In genomic region chr4:140251566-140251965, GRCh38 we compare ENCODE assay signal across 11 cellular contexts.
DNase-seq lines count a peak whose midpoint lies in the region; ATAC-seq, FAIRE-seq and TF ChIP-seq lines count a peak whose summit lies in the region.
"Had no signal": no experiment of that assay in that cellular context is flagged by ENCODE, and none has a peak within 500 bp of the region (broad histone marks: within the 10 kb centered on the region; RNA-seq: fewer than 3 reads in every experiment).

No MANE protein-coding gene starts in this region.

- no peak for ATAC-seq in left lobe of liver

- H2BK12ac ChIP-seq in H1 (ENCODE audit: low read depth, low read length) = peak overlapping the region; percentile 5; the same call in 1 of the 2 replicates
- peak overlapping the region; percentile 79 for H2BK12ac ChIP-seq in neuronal stem cell (ENCODE audit: low read length)

- H3K9me2 ChIP-seq in Loucy (replicated peaks; ENCODE audit: low read depth, low read length) = no peaks in the 10 kb centered on the region

- H3K4me3 ChIP-seq in BLaER1 treated with 17β-estradiol and CSF1 and Interleukin-3, amounts not matched to agents 10 nM and 100 nM = 0 out of 20 replicates have a peak overlapping the region, but pooled peaks of 1 of the 10 experiments have one; percentile 63
- H3K4me3 ChIP-seq in Loucy (ENCODE audit: low read length, poor library complexity, severe bottlenecking) = no peak overlapping the region
- H3K4me3 ChIP-seq in H1 (ENCODE audit: extremely low read depth in 1 of 4, insufficient read depth in 2 of 4, low read depth in 3 of 4, low read length in 4 of 4) = no peak overlapping the region; a peak in 1 of 8 replicates
- no peak overlapping the region for H3K4me3 ChIP-seq in neuronal stem cell (ENCODE audit: low read length in 2 of 2)

- H3F3A ChIP-seq in Loucy (ENCODE audit: low read depth) = no peaks in the 10 kb centered on the region; the same call in 1 of the 2 replicates

- H3K4me2 ChIP-seq in BLaER1 treated with 17β-estradiol and CSF1 and Interleukin-3, amounts not matched to agents 10 nM and 100 nM = peak overlapping the region; percentile 73 to 95 (median 85)
- H3K4me2 ChIP-seq in Loucy (ENCODE audit: low read depth, low read length, poor library complexity, severe bottlenecking) (no peak overlapping the region), H1 (ENCODE audit: insufficient read depth in 1 of 2, low read depth in 2 of 2, low read length in 2 of 2) (peak overlapping the region in 1 of 2 experiments; percentile 74; a peak in 1 of 4 replicates), neuronal stem cell (ENCODE audit: insufficient read depth, low read length, poor library complexity, severe bottlenecking) (no peak overlapping the region)

- H4K8ac ChIP-seq in H1 (ENCODE audit: extremely low read depth, insufficient read depth, low read length) (no peak overlapping the region), neuronal stem cell (ENCODE audit: low read depth, low read length) (no peak overlapping the region)

- peak overlapping the region in 8 of 11 experiments; percentile 82 to 92 (median 88); a peak in 10 of 22 replicates for H3K27ac ChIP-seq in BLaER1 treated with 17β-estradiol and CSF1 and Interleukin-3, amounts not matched to agents 10 nM and 100 nM
- H3K27ac ChIP-seq in H1 (ENCODE audit: low read depth, low read length) (no peak overlapping the region), neuronal stem cell (replicated peaks; ENCODE audit: low read length) (no peak overlapping the region)

- TF ChIP-seq CTCF in Loucy (conservative IDR thresholded peaks at IDR 0.05; ENCODE audit: low read length) (no peak), H1 (IDR thresholded peaks at IDR 0.05; ENCODE audit: control extremely low read depth in 1 of 3, insufficient read depth in 1 of 3, low read depth in 1 of 3, low read length in 3 of 3) (no peak)

- H3K56ac ChIP-seq in H1 (replicated peaks; ENCODE audit: insufficient read length, low read depth, low read length) = no peak overlapping the region

- no peak for DNase-seq in H1 (ENCODE audit: low read depth in 1 of 2, low spot score in 2 of 2)
- no peak for DNase-seq in neuronal stem cell (ENCODE audit: low spot score)
- DNase-seq in AG08396 (ENCODE audit: low spot score) = no peak
- DNase-seq in posterior cingulate gyrus = no peak
- DNase-seq in left lobe of liver (ENCODE audit: low spot score) = no peak
- DNase-seq in stimulated activated CD4-positive, alpha-beta T cell treated with anti-CD3 and anti-CD28 coated beads, Interleukin-1b, Interleukin-23, amount 100 ng/mL, for 48 hours = no peak
- DNase-seq: NCI-H774 had no signal

- H4K5ac ChIP-seq in H1 (ENCODE audit: insufficient read length, low read depth, low read length) = no peak overlapping the region

- 85% methylated on average over 5 of the region's 5 CpGs; no CpG with 5 or more reads in 1 of the 2 experiments for WGBS in H1 (ENCODE audit: extremely low coverage in 1 of 2, insufficient coverage in 1 of 2, insufficient read length in 1 of 2, insufficient replicate concordance in 2 of 2, low coverage in 1 of 2, low lambda C conversion rate in 2 of 2, missing lambda C conversion rate in 1 of 2), 2 experiments
- WGBS in neuronal stem cell (ENCODE audit: extremely low coverage in 2 of 2, insufficient read length in 2 of 2, insufficient replicate concordance in 1 of 2), 2 donors = no CpG with 5 or more reads among the region's 5 CpGs

- H3K9me3 ChIP-seq in BLaER1 treated with 17β-estradiol and CSF1 and Interleukin-3, amounts not matched to agents 10 nM and 100 nM (replicated peaks in 1 of 11) = no peaks in the 10 kb centered on the region
- H3K9me3 ChIP-seq in Loucy (ENCODE audit: insufficient read depth, low read depth, low read length) (no peaks in the 10 kb centered on the region), H1 (ENCODE audit: insufficient read depth in 2 of 2, low read depth in 1 of 2, low read length in 1 of 2) (no peaks in the 10 kb centered on the region), neuronal stem cell (replicated peaks in 1 of 2; ENCODE audit: control insufficient read depth in 2 of 2, insufficient read depth in 1 of 2, low read depth in 1 of 2, low read length in 2 of 2) (no peaks in the 10 kb centered on the region)

- no peak overlapping the region for H2BK120ac ChIP-seq in H1 (replicated peaks; ENCODE audit: low read depth, low read length)
- no peak overlapping the region for H2BK120ac ChIP-seq in neuronal stem cell (ENCODE audit: low read depth, low read length)

- FAIRE-seq in H1 (lab: Jason Lieb, UNC) = no peak
- FAIRE-seq: endometrium, small intestine had no signal

- intact Hi-C loops in posterior cingulate gyrus (cut with DNase I) = loop anchor here (10.0 kb wide), 1 partner anchor 597 kb away; no protein-coding TSS in a partner anchor

- H3K14ac ChIP-seq in H1 (ENCODE audit: insufficient read length) (no peak overlapping the region), neuronal stem cell (ENCODE audit: low read length) (no peak overlapping the region)

- no peak for TF ChIP-seq RAD21 in H1 (IDR thresholded peaks at IDR 0.05 in 1 of 2, conservative IDR thresholded peaks at IDR 0.05 in 1 of 2; ENCODE audit: low read depth in 2 of 2, low read length in 2 of 2)

- H3K18ac ChIP-seq in H1 (ENCODE audit: extremely low read depth, low read length) (peak overlapping the region; percentile 48; the same call in 1 of the 2 replicates), neuronal stem cell (ENCODE audit: low read length) (peak overlapping the region; percentile 82)

- H3K36me3 ChIP-seq in BLaER1 treated with 17β-estradiol and CSF1 and Interleukin-3, amounts not matched to agents 10 nM and 100 nM = no peaks in the 10 kb centered on the region
- no peaks in the 10 kb centered on the region for H3K36me3 ChIP-seq in Loucy (ENCODE audit: insufficient read depth, low read length)
- no peaks in the 10 kb centered on the region; a peak in 1 of 8 replicates for H3K36me3 ChIP-seq in H1 (ENCODE audit: control insufficient read depth in 2 of 4, insufficient read depth in 4 of 4, low read length in 3 of 4)
- H3K36me3 ChIP-seq in neuronal stem cell (replicated peaks in 1 of 2; ENCODE audit: control insufficient read depth in 2 of 2, insufficient read depth in 2 of 2, low read length in 2 of 2) = no peaks in the 10 kb centered on the region

- H3K79me2 ChIP-seq in Loucy (ENCODE audit: insufficient read depth, low read length) (no peaks in the 10 kb centered on the region), H1 (ENCODE audit: control insufficient read depth in 1 of 2, insufficient read depth in 2 of 2, low read length in 2 of 2) (no peaks in the 10 kb centered on the region)

- H4K91ac ChIP-seq in H1 (replicated peaks; ENCODE audit: insufficient read length, low read length) = no peak overlapping the region
- H4K91ac ChIP-seq in neuronal stem cell (ENCODE audit: low read depth, low read length, poor library complexity) = no peak overlapping the region

- POLR2A ChIA-PET in H1 (lab: Charles Lee; ENCODE audit: partially characterized antibody) = interaction anchor here (0.9 to 2.9 kb wide), 13 partner anchors 8 to 206 kb away, joined by 3 to 24 read pairs (median 5); partner anchors contain the start of gene MAML3

- H3K4ac ChIP-seq in H1 (replicated peaks; ENCODE audit: insufficient read length, low read depth, low read length) (no peak overlapping the region), neuronal stem cell (ENCODE audit: low read length) (no peak overlapping the region)

- 0 out of 2 replicates have a peak overlapping the region, but pooled peaks have one; percentile 49 for H2BK20ac ChIP-seq in H1 (ENCODE audit: low read length)

- H2AK5ac ChIP-seq in H1 (ENCODE audit: low read depth, low read length) (no peak overlapping the region), neuronal stem cell (ENCODE audit: low read depth, low read length) (no peak overlapping the region)

- peak overlapping the region in 5 of 11 experiments; percentile 80 to 91 (median 86); a peak in 6 of 22 replicates for H3K9ac ChIP-seq in BLaER1 treated with 17β-estradiol and CSF1 and Interleukin-3, amounts not matched to agents 10 nM and 100 nM
- peak overlapping the region; percentile 87 for H3K9ac ChIP-seq in Loucy (ENCODE audit: low read depth, low read length, poor library complexity, severe bottlenecking)
- no peak overlapping the region for H3K9ac ChIP-seq in H1 (replicated peaks in 1 of 4; ENCODE audit: extremely low read depth in 1 of 4, low read depth in 3 of 4, low read length in 3 of 4)
- H3K9ac ChIP-seq in neuronal stem cell (ENCODE audit: low read depth, low read length, poor library complexity) = no peak overlapping the region

- H2AFZ ChIP-seq in Loucy (ENCODE audit: low read length) (no peak overlapping the region), H1 (ENCODE audit: low read length) (no peak overlapping the region), neuronal stem cell (ENCODE audit: low read length) (no peak overlapping the region)

- H2BK5ac ChIP-seq in H1 (ENCODE audit: low read depth, low read length) (no peak overlapping the region), neuronal stem cell (ENCODE audit: low read length) (no peak overlapping the region)

- no peaks in the 10 kb centered on the region for H4K20me1 ChIP-seq in BLaER1 treated with 17β-estradiol and CSF1 and Interleukin-3, amounts not matched to agents 10 nM and 100 nM
- H4K20me1 ChIP-seq in Loucy (ENCODE audit: insufficient read depth, low read length, poor library complexity, severe bottlenecking) = no peaks in the 10 kb centered on the region
- no peaks in the 10 kb centered on the region for H4K20me1 ChIP-seq in H1 (replicated peaks in 1 of 2; ENCODE audit: control insufficient read depth in 1 of 2, insufficient read depth in 2 of 2, low read length in 2 of 2)

- CTCF ChIA-PET in H1 (lab: Charles Lee; ENCODE audit: partially characterized antibody) = interaction anchor here (0.6 to 5.1 kb wide), 21 partner anchors 8 to 518 kb away, joined by 3 to 42 read pairs (median 4); partner anchors contain the start of gene MAML3

- peaks cover 5% of the 10 kb centered on the region; the same call in 1 of the 2 replicates for H3K23me2 ChIP-seq in H1 (ENCODE audit: low read depth, low read length)

- no peaks in the 10 kb centered on the region for H3K27me3 ChIP-seq in BLaER1 treated with 17β-estradiol and CSF1 and Interleukin-3, amounts not matched to agents 10 nM and 100 nM
- H3K27me3 ChIP-seq in Loucy (ENCODE audit: insufficient read depth, low read length, poor library complexity, severe bottlenecking) = no peaks in the 10 kb centered on the region
- H3K27me3 ChIP-seq in H1 (replicated peaks in 1 of 4; ENCODE audit: control insufficient read depth in 3 of 4, extremely low read depth in 1 of 4, insufficient read depth in 3 of 4, low read length in 3 of 4) = peaks cover 0 to 7% (median 4%) of the 10 kb centered on the region in 4 experiments; a peak in 3 of 7 replicates
- H3K27me3 ChIP-seq in neuronal stem cell (ENCODE audit: control insufficient read depth in 3 of 3, insufficient read depth in 3 of 3, low read depth in 1 of 3, low read length in 3 of 3) = no peaks in the 10 kb centered on the region

- H3K23ac ChIP-seq in H1 (ENCODE audit: insufficient read length) (no peak overlapping the region), neuronal stem cell (ENCODE audit: low read depth, low read length, poor library complexity) (no peak overlapping the region)

- H3K79me1 ChIP-seq in H1 (ENCODE audit: low read depth, low read length) = no peaks in the 10 kb centered on the region
- no peaks in the 10 kb centered on the region for H3K79me1 ChIP-seq in neuronal stem cell (ENCODE audit: low read depth, low read length)

- no peak for TF ChIP-seq EP300 in H1 (IDR thresholded peaks at IDR 0.05; ENCODE audit: borderline replicate concordance in 1 of 2, low read depth in 2 of 2, low read length in 2 of 2)

- TF ChIP-seq POLR2A in H1 (IDR thresholded peaks at IDR 0.05; ENCODE audit: control extremely low read depth in 1 of 2, low read depth in 2 of 2, low read length in 2 of 2) = no peak

- H2BK15ac ChIP-seq in H1 (ENCODE audit: low read length) (0 out of 2 replicates have a peak overlapping the region, but pooled peaks have one; percentile 47), neuronal stem cell (ENCODE audit: low read length) (peak overlapping the region; percentile 96)

- peaks cover 32 to 88% (median 63%) of the 10 kb centered on the region in 10 experiments for H3K4me1 ChIP-seq in BLaER1 treated with 17β-estradiol and CSF1 and Interleukin-3, amounts not matched to agents 10 nM and 100 nM
- H3K4me1 ChIP-seq in Loucy (ENCODE audit: insufficient read depth, low read length, poor library complexity, severe bottlenecking) = peaks cover 45% of the 10 kb centered on the region
- peaks cover 0 to 9% (median 6%) of the 10 kb centered on the region in 4 experiments; a peak in 6 of 7 replicates for H3K4me1 ChIP-seq in H1 (replicated peaks in 1 of 4; ENCODE audit: control insufficient read depth in 3 of 4, insufficient read depth in 4 of 4, low read length in 3 of 4)
- peaks cover 19 to 23% of the 10 kb centered on the region in 2 donors for H3K4me1 ChIP-seq in neuronal stem cell (ENCODE audit: control insufficient read depth in 2 of 2, insufficient read depth in 1 of 2, low read depth in 1 of 2, low read length in 2 of 2)

Comparison
In these comparisons a context has a peak if more than half of its experiments do, and no peak if none do; other contexts are left out.
1. H3K27ac ChIP-seq: peak in BLaER1 treated with 17β-estradiol and CSF1 and Interleukin-3, amounts not matched to agents 10 nM and 100 nM (8 of 11); none in H1 (single experiment) and neuronal stem cell (single experiment).
2. H3K4me2 ChIP-seq: peak in BLaER1 treated with 17β-estradiol and CSF1 and Interleukin-3, amounts not matched to agents 10 nM and 100 nM (11 of 11); none in Loucy (single experiment) and neuronal stem cell (single experiment).